ENCODE assay signal across 21 cellular contexts in genomic region chr1:47682198-47682597, GRCh38.
"Had no signal": no experiment of that assay in that cellular context is flagged by ENCODE, and none has a peak within 500 bp of the region (broad histone marks: within the 10 kb centered on the region; RNA-seq: fewer than 3 reads in every experiment).

No MANE protein-coding gene starts in this region.

- H3K9me3 Mint-ChIP-seq: activated naive CD4-positive, alpha-beta T cell treated with anti-CD3 and anti-CD28 coated beads, Interleukin-2, amount 50 U/mL, for 72 hours; activated T-helper 1 cell treated with anti-CD3 and anti-CD28 coated beads, Interleukin-12 subunit alpha, Interleukin-12 subunit beta, Interleukin-2, Interleukin-4 antibody, amounts not matched to agents 30 ng/mL and 10 ng/mL and 1 ng/mL, durations not matched to agents 14 hours and 24 hours and 36 hours; memory B cell; nephron progenitor cell; stimulated activated naive CD8-positive, alpha-beta T cell treated with anti-CD3 and anti-CD28 coated beads, Interleukin-15, Interleukin-2, amounts not matched to agents 100 ng/mL and 50 ng/mL, for 24 hours; WTC11 had no signal

- H3K4me3 ChIP-seq: dorsolateral prefrontal cortex, esophagus squamous epithelium, gastrocnemius medialis, mucosa of descending colon, tibial nerve, uterus had no signal

- H3K4me1 ChIP-seq: esophagus squamous epithelium, gastrocnemius medialis, uterus had no signal

- H3K27ac ChIP-seq: brain microvascular endothelial cell, dorsolateral prefrontal cortex, esophagus squamous epithelium, gastrocnemius medialis, tibial nerve, uterus had no signal

- H3K4me1 Mint-ChIP-seq: memory B cell had no signal

- H3K36me3 ChIP-seq: brain microvascular endothelial cell, esophagus squamous epithelium, gastrocnemius medialis, tibial nerve, uterus had no signal

- DNase-seq: aorta; brain microvascular endothelial cell; central memory CD4-positive, alpha-beta T cell; dorsolateral prefrontal cortex; esophagus squamous epithelium; gastrocnemius medialis; hypothalamus; mucosa of descending colon; nephron progenitor cell; occipital lobe; retina; stimulated activated CD4-positive, alpha-beta T cell treated with anti-CD3 and anti-CD28 coated beads, Interleukin-4, amount 100 ng/mL, for 24 hours; T1000; uterus had no signal

- H3K4me3 Mint-ChIP-seq: activated T-helper 1 cell treated with anti-CD3 and anti-CD28 coated beads, Interleukin-12 subunit alpha, Interleukin-12 subunit beta, Interleukin-2, Interleukin-4 antibody, amounts not matched to agents 30 ng/mL and 10 ng/mL and 1 ng/mL, durations not matched to agents 14 hours and 24 hours and 36 hours; memory B cell; nephron progenitor cell; stimulated activated naive CD8-positive, alpha-beta T cell treated with anti-CD3 and anti-CD28 coated beads, Interleukin-15, Interleukin-2, amounts not matched to agents 100 ng/mL and 50 ng/mL, for 24 hours; WTC11 had no signal

- H3K9me3 ChIP-seq: esophagus squamous epithelium, gastrocnemius medialis, mucosa of descending colon, tibial nerve, uterus had no signal

- H3K27me3 ChIP-seq: brain microvascular endothelial cell, gastrocnemius medialis, tibial nerve, uterus had no signal

- H3K36me3 Mint-ChIP-seq: activated naive CD4-positive, alpha-beta T cell treated with anti-CD3 and anti-CD28 coated beads, Interleukin-2, amount 50 U/mL, for 72 hours; memory B cell; WTC11 had no signal

- H3K27ac Mint-ChIP-seq: activated naive CD4-positive, alpha-beta T cell treated with anti-CD3 and anti-CD28 coated beads, Interleukin-2, amount 50 U/mL, for 72 hours; activated T-helper 1 cell treated with anti-CD3 and anti-CD28 coated beads, Interleukin-12 subunit alpha, Interleukin-12 subunit beta, Interleukin-2, Interleukin-4 antibody, amounts not matched to agents 30 ng/mL and 10 ng/mL and 1 ng/mL, durations not matched to agents 14 hours and 24 hours and 36 hours; memory B cell; nephron progenitor cell; progenitor cell of endocrine pancreas; stimulated activated naive CD8-positive, alpha-beta T cell treated with anti-CD3 and anti-CD28 coated beads, Interleukin-15, Interleukin-2, amounts not matched to agents 100 ng/mL and 50 ng/mL, for 24 hours; WTC11 had no signal
